8 cellular contexts compared by ENCODE assay signal in genomic region chr4:86891785-86892638, GRCh38. TPM values are rescaled to one million over a fixed set of nuclear protein-coding genes. Genes with fewer than 3 reads are reported as not detected.
DNase-seq lines count a peak whose midpoint lies in the region; ATAC-seq and TF ChIP-seq lines count a peak whose summit lies in the region.

Gene C4orf36, minus strand, starts transcription at chr4:86892422. Its CDS starts 902 bp downstream, at chr4:86891520.

- H3K27me3 ChIP-seq in ACC112 (ENCODE audit: insufficient read depth, low read length), result no peaks in the 10 kb centered on the region
- H3K27me3 ChIP-seq in esophagus (ENCODE audit: control insufficient read depth in 1 of 2, insufficient read depth in 2 of 2, low read length in 2 of 2), result no peaks in the 10 kb centered on the region
- H3K27me3 ChIP-seq in stomach, result peaks cover 0 to 6% (median 0%) of the 10 kb centered on the region in 3 donors

- peak within 1 kb of the TSS; percentile 86 for H2AFZ ChIP-seq in ACC112 (ENCODE audit: low read length, unreplicated experiment)

- peak within 1 kb of the TSS; percentile 67 for H3K4me3 Mint-ChIP-seq in activated CD8-positive, alpha-beta memory T cell treated with anti-CD3 and anti-CD28 coated beads, Interleukin-2, amount 10 ng/mL, durations not matched to agents 7 days and 5 days

- intact Hi-C loops in stomach (cut with DNase I; ENCODE audit: low total_unique reads), result no loop called here

- peak; percentile 68 for DNase-seq in NCI-H345 (lab: John Stamatoyannopoulos, UW)
- DNase-seq in activated CD8-positive, alpha-beta memory T cell treated with anti-CD3 and anti-CD28 coated beads, Interleukin-2, amount 10 ng/mL, durations not matched to agents 7 days and 5 days, result peak; percentile 46
- peak; percentile 23 for DNase-seq in middle frontal gyrus (ENCODE audit: extremely low spot score, low spot score)
- peak; percentile 79 for DNase-seq in stomach

- H3K36me3 ChIP-seq in ACC112 (ENCODE audit: insufficient read depth, low read length), result no peaks in the 10 kb centered on the region
- no peaks in the 10 kb centered on the region for H3K36me3 ChIP-seq in esophagus (ENCODE audit: control insufficient read depth in 2 of 2, insufficient read depth in 2 of 2, low read length in 1 of 2)
- no peaks in the 10 kb centered on the region for H3K36me3 ChIP-seq in stomach

- peak; percentile 71 for ATAC-seq in GM18498 (IDR thresholded peaks at IDR 0.05; ENCODE audit: unreplicated experiment)
- peak; percentile 51 for ATAC-seq in HG03103 (IDR thresholded peaks at IDR 0.05; ENCODE audit: low read depth, unreplicated experiment)
- ATAC-seq in activated CD8-positive, alpha-beta memory T cell treated with anti-CD3 and anti-CD28 coated beads, Interleukin-2, amount 10 ng/mL, durations not matched to agents 7 days and 5 days, result peak; percentile 82

- no peaks in the 10 kb centered on the region for H3K36me3 Mint-ChIP-seq in activated CD8-positive, alpha-beta memory T cell treated with anti-CD3 and anti-CD28 coated beads, Interleukin-2, amount 10 ng/mL, durations not matched to agents 7 days and 5 days

- no peak for TF ChIP-seq POLR2A in stomach (IDR thresholded peaks at IDR 0.05)

- CTCF ChIA-PET in activated CD8-positive, alpha-beta memory T cell treated with anti-CD3 and anti-CD28 coated beads, Interleukin-2, amount 10 ng/mL, durations not matched to agents 7 days and 5 days (lab: Charles Lee), result interaction anchor here (1.6 to 2.0 kb wide), 2 partner anchors 11 to 396 kb away, joined by 5 to 10 read pairs; no protein-coding TSS in a partner anchor

- peaks cover 23% of the 10 kb centered on the region for H3K27me3 Mint-ChIP-seq in activated CD8-positive, alpha-beta memory T cell treated with anti-CD3 and anti-CD28 coated beads, Interleukin-2, amount 10 ng/mL, durations not matched to agents 7 days and 5 days

- H3K4me1 Mint-ChIP-seq in activated CD8-positive, alpha-beta memory T cell treated with anti-CD3 and anti-CD28 coated beads, Interleukin-2, amount 10 ng/mL, durations not matched to agents 7 days and 5 days, result peaks cover 9% of the 10 kb centered on the region

- no peaks in the 10 kb centered on the region for H3K9me3 Mint-ChIP-seq in activated CD8-positive, alpha-beta memory T cell treated with anti-CD3 and anti-CD28 coated beads, Interleukin-2, amount 10 ng/mL, durations not matched to agents 7 days and 5 days (ENCODE audit: low read depth)

- H3K27ac ChIP-seq in ACC112 (ENCODE audit: low read depth, low read length) (no peak within 1 kb of the TSS; the same call in 1 of the 2 replicates), esophagus (ENCODE audit: low read depth in 2 of 2, low read length in 1 of 2) (peak within 1 kb of the TSS; percentile 97 to 98), stomach (peak within 1 kb of the TSS; percentile 63 to 85 (median 77))

- 0 to 1% methylated on average over 67 to 83 of the region's 83 CpGs for WGBS in esophagus, 2 donors
- 1 to 3% (median 1%) methylated on average over 28 to 83 of the region's 83 CpGs for WGBS in stomach, 5 donors

- no peak within 1 kb of the TSS for H3K27ac Mint-ChIP-seq in activated CD8-positive, alpha-beta memory T cell treated with anti-CD3 and anti-CD28 coated beads, Interleukin-2, amount 10 ng/mL, durations not matched to agents 7 days and 5 days

- peak within 1 kb of the TSS; percentile 90 for H3K4me3 ChIP-seq in ACC112 (ENCODE audit: low read depth, low read length)
- peak within 1 kb of the TSS; percentile 77 to 86 for H3K4me3 ChIP-seq in esophagus (ENCODE audit: low read depth in 1 of 2, low read length in 2 of 2)
- H3K4me3 ChIP-seq in stomach, result peak within 1 kb of the TSS; percentile 68 to 82 (median 78)

- TF ChIP-seq CTCF in stomach (IDR thresholded peaks at IDR 0.05), result no peak

- H3K4me1 ChIP-seq in ACC112 (ENCODE audit: control insufficient read depth, insufficient read depth, low read length, unreplicated experiment) (peaks cover 12% of the 10 kb centered on the region), esophagus (ENCODE audit: control insufficient read depth in 2 of 2, insufficient read depth in 2 of 2, low read length in 1 of 2) (no peaks in the 10 kb centered on the region), stomach (peaks cover 0 to 23% (median 17%) of the 10 kb centered on the region in 4 donors)

- H3K9me3 ChIP-seq in esophagus (ENCODE audit: control insufficient read depth in 2 of 2, insufficient read depth in 1 of 2, low read depth in 1 of 2, low read length in 1 of 2), result no peaks in the 10 kb centered on the region
- H3K9me3 ChIP-seq in stomach, result no peaks in the 10 kb centered on the region

- no peak for TF ChIP-seq EP300 in stomach (IDR thresholded peaks at IDR 0.05)

- H3K79me2 ChIP-seq in ACC112 (ENCODE audit: control insufficient read depth, insufficient read depth, low read length, unreplicated experiment), result no peaks in the 10 kb centered on the region

RNA-seq across cellular contexts. Expression of gene C4orf36, which starts in this region (rescaled TPM):
- total RNA-seq in activated CD8-positive, alpha-beta memory T cell treated with anti-CD3 and anti-CD28 coated beads, Interleukin-2, amount 10 ng/mL, durations not matched to agents 7 days and 5 days, result not detected
- polyA plus RNA-seq in esophagus (1 to 10 TPM; 1.0 to 2.0 TPM), stomach (1 to 10 TPM in 1 of 3 donors, not detected in 2; 1.7 TPM)
- 1 to 10 TPM in 1 of 5 donors, not detected in 4; 3.1 TPM for total RNA-seq in stomach

Comparison
In these comparisons a context has a peak if more than half of its experiments do, and no peak if none do; other contexts are left out.
1. Peak in DNase-seq and ATAC-seq in activated CD8-positive, alpha-beta memory T cell treated with anti-CD3 and anti-CD28 coated beads, Interleukin-2, amount 10 ng/mL, durations not matched to agents 7 days and 5 days; RNA of the gene not detected or under 1 TPM.
2. DNase-seq: peak in every context shown above with its lines; median percentile 79 in stomach; 68 in NCI-H345; 46 in activated CD8-positive, alpha-beta memory T cell treated with anti-CD3 and anti-CD28 coated beads, Interleukin-2, amount 10 ng/mL, durations not matched to agents 7 days and 5 days; 23 in middle frontal gyrus.